Comparison of ENCODE assay signal across 19 cellular contexts in genomic region chr17:49487202-49487601, GRCh38. TPM values are rescaled to one million over a fixed set of nuclear protein-coding genes. Genes with fewer than 3 reads are reported as not detected.
DNase-seq lines count a peak whose midpoint lies in the region; ATAC-seq and TF ChIP-seq lines count a peak whose summit lies in the region.
"Had no signal": no experiment of that assay in that cellular context is flagged by ENCODE, and none has a peak within 500 bp of the region (broad histone marks: within the 10 kb centered on the region; RNA-seq: fewer than 3 reads in every experiment).

No MANE protein-coding gene starts in this region.

- H2AK5ac ChIP-seq in H9 (ENCODE audit: insufficient read length, low read length), result no peak overlapping the region

- H3K14ac ChIP-seq in H9 (ENCODE audit: insufficient read depth, low read length), result no peak overlapping the region

- no peaks in the 10 kb centered on the region for H4K20me1 ChIP-seq in H9 (ENCODE audit: control insufficient read depth, insufficient read depth, insufficient read length)

- H3K23ac ChIP-seq in H9 (ENCODE audit: insufficient read length, low read depth, low read length), result no peak overlapping the region

- no peaks in the 10 kb centered on the region for H3K27me3 ChIP-seq in H9 (ENCODE audit: insufficient read depth, low read length)
- no peaks in the 10 kb centered on the region for H3K27me3 ChIP-seq in Panc1 (ENCODE audit: control insufficient read depth, insufficient read depth, low read length)

- peaks cover 51 to 71% of the 10 kb centered on the region in 2 experiments for H3K4me1 Mint-ChIP-seq in H9
- H3K4me1 Mint-ChIP-seq in stimulated activated memory B cell treated with anti-CD40 and anti-IgM and Interleukin-4, amounts not matched to agents 10 μg/mL and 1 μg/mL and 100 μg/mL, for 72 hours, result peaks cover 17% of the 10 kb centered on the region

- CTCF ChIA-PET in Panc1 (lab: Charles Lee), result no interaction called here

- no peak overlapping the region for H4K5ac ChIP-seq in H9 (ENCODE audit: insufficient read length, low read depth, low read length)

- H4K8ac ChIP-seq in H9 (replicated peaks; ENCODE audit: insufficient read length, low read depth, low read length), result no peak overlapping the region

- H3K18ac ChIP-seq in H9 (ENCODE audit: insufficient read length, low read depth, low read length), result no peak overlapping the region

- no peak overlapping the region for H2BK5ac ChIP-seq in H9 (ENCODE audit: insufficient read length, low read length)

- no peaks in the 10 kb centered on the region; a peak in 1 of 7 replicates for H3K36me3 Mint-ChIP-seq in H9 (ENCODE audit: insufficient read depth in 1 of 3, low read depth in 3 of 3)
- no peaks in the 10 kb centered on the region for H3K36me3 Mint-ChIP-seq in stimulated activated memory B cell treated with anti-CD40 and anti-IgM and Interleukin-4, amounts not matched to agents 10 μg/mL and 1 μg/mL and 100 μg/mL, for 72 hours
- H3K36me3 Mint-ChIP-seq: CD8-positive, alpha-beta T cell had no signal

- H3K9ac ChIP-seq in H9 (ENCODE audit: extremely low read depth, insufficient read length, low read length), result no peak overlapping the region

- no peak overlapping the region for H2BK20ac ChIP-seq in H9 (ENCODE audit: low read depth, low read length, poor library complexity, severe bottlenecking)

- no peak overlapping the region for H2BK120ac ChIP-seq in H9 (ENCODE audit: low read depth, low read length, poor library complexity, severe bottlenecking)

- no peak overlapping the region for H2AFZ ChIP-seq in H9 (ENCODE audit: low read length)

- no peak overlapping the region for H3T11ph ChIP-seq in H9 (ENCODE audit: low read length)

- no peak overlapping the region for H3K27ac Mint-ChIP-seq in H9
- no peak overlapping the region for H3K27ac Mint-ChIP-seq in stimulated activated memory B cell treated with anti-CD40 and anti-IgM and Interleukin-4, amounts not matched to agents 10 μg/mL and 1 μg/mL and 100 μg/mL, for 72 hours
- H3K27ac Mint-ChIP-seq: CD8-positive, alpha-beta T cell had no signal

- H3K79me2 ChIP-seq in H9 (ENCODE audit: insufficient read depth, low read length), result no peaks in the 10 kb centered on the region

- intact Hi-C loops in Panc1 (cut with micrococcal nuclease; ENCODE audit: unreplicated experiment) (no loop called here), sciatic nerve (cut with DNase I) (no loop called here)

- WGBS in H9 (ENCODE audit: extremely low coverage, insufficient read length, low lambda C conversion rate), result no CpG with 5 or more reads among the region's 9 CpGs

- H3K23me2 ChIP-seq in H9 (ENCODE audit: insufficient read length, low read depth, low read length, poor library complexity, severe bottlenecking), result no peaks in the 10 kb centered on the region

- H3K4me3 ChIP-seq in Panc1 (ENCODE audit: low read depth in 2 of 2, low read length in 2 of 2), result no peak overlapping the region

- H3K4me1 ChIP-seq in H9 (ENCODE audit: insufficient read depth, low read length) (peaks cover 7% of the 10 kb centered on the region; the same call in 1 of the 2 replicates), Panc1 (ENCODE audit: control insufficient read depth, insufficient read depth, low read length) (no peaks in the 10 kb centered on the region)

- DNase-seq in H9 (peak; percentile 67), Panc1 (ENCODE audit: low read depth, low spot score) (no peak), iPS-NIHi11 (ENCODE audit: low spot score) (peak; percentile 43), sciatic nerve (ENCODE audit: low spot score) (peak; percentile 42), midbrain (lab: John Stamatoyannopoulos, UW) (no peak), anterior cingulate cortex (lab: John Stamatoyannopoulos, UW) (no peak)
- DNase-seq: C1 segment of cervical spinal cord; Calu3; CD8-positive, alpha-beta T cell; DMS153; Karpas-422; NCI-H1417; NCI-H1694 treated with DMSO at 0.1 percent for 48 hours; NCI-H2081 treated with DMSO at 0.1 percent for 48 hours; NCI-H446; NCI-H526 treated with DMSO at 0.1 percent for 48 hours; OCI-M1; SHP77 had no signal

- H3K9me3 ChIP-seq in H9 (ENCODE audit: control insufficient read depth, low read depth, low read length) (no peaks in the 10 kb centered on the region), Panc1 (ENCODE audit: control insufficient read depth, insufficient read depth, low read depth, low read length) (no peaks in the 10 kb centered on the region)

- no peaks in the 10 kb centered on the region for H3K79me1 ChIP-seq in H9 (ENCODE audit: insufficient read depth, low read depth, low read length, poor library complexity, severe bottlenecking)

- no peak overlapping the region for H3K56ac ChIP-seq in H9 (ENCODE audit: insufficient read length, low read depth, low read length)

- no peaks in the 10 kb centered on the region for H3K9me3 Mint-ChIP-seq in H9
- no peaks in the 10 kb centered on the region for H3K9me3 Mint-ChIP-seq in stimulated activated memory B cell treated with anti-CD40 and anti-IgM and Interleukin-4, amounts not matched to agents 10 μg/mL and 1 μg/mL and 100 μg/mL, for 72 hours
- H3K9me3 Mint-ChIP-seq: CD8-positive, alpha-beta T cell had no signal

- in situ Hi-C loops in Panc1 (cut with HindIII; ENCODE audit: low pct_unique_long_range_greater_than_20kb, low sequenced_read_pairs), result no loop called here

- peak; percentile 35; the same call in 1 of the 2 replicates for ATAC-seq in Panc1
- no peak for ATAC-seq in sciatic nerve
- ATAC-seq in stimulated activated memory B cell treated with anti-CD40 and anti-IgM and Interleukin-4, amounts not matched to agents 10 μg/mL and 1 μg/mL and 100 μg/mL, for 72 hours, result no peak
- ATAC-seq: CD8-positive, alpha-beta T cell had no signal

- H3K4me3 Mint-ChIP-seq in H9, result no peak overlapping the region; a peak in 1 of 5 replicates
- no peak overlapping the region for H3K4me3 Mint-ChIP-seq in stimulated activated memory B cell treated with anti-CD40 and anti-IgM and Interleukin-4, amounts not matched to agents 10 μg/mL and 1 μg/mL and 100 μg/mL, for 72 hours
- H3K4me3 Mint-ChIP-seq: CD8-positive, alpha-beta T cell had no signal

- no peak overlapping the region for H2BK12ac ChIP-seq in H9 (ENCODE audit: insufficient read length, low read depth, low read length)

- peaks cover 44% of the 10 kb centered on the region for H3K27me3 Mint-ChIP-seq in H9 (ENCODE audit: low read depth)
- H3K27me3 Mint-ChIP-seq in stimulated activated memory B cell treated with anti-CD40 and anti-IgM and Interleukin-4, amounts not matched to agents 10 μg/mL and 1 μg/mL and 100 μg/mL, for 72 hours, result peaks cover 90% of the 10 kb centered on the region

- BruUV-seq in Panc1 (replicated peaks; lab: Mats Ljungman, UMichigan), result no TSS peak

- no peak overlapping the region for H3K4ac ChIP-seq in H9 (ENCODE audit: low read depth, low read length)

- no peak overlapping the region for H2BK15ac ChIP-seq in H9 (ENCODE audit: low read depth, low read length)

- TF ChIP-seq CTCF in H9 (conservative IDR thresholded peaks at IDR 0.05) (peak; percentile 38; the same call in 2 of the 3 replicates), Panc1 (IDR thresholded peaks at IDR 0.05) (no peak)

- no peak overlapping the region for H3K27ac ChIP-seq in H9 (ENCODE audit: insufficient read length, low read depth, low read length)
- no peak overlapping the region for H3K27ac ChIP-seq in Panc1 (ENCODE audit: low read length)

- no peak overlapping the region for H3K4me2 ChIP-seq in H9 (ENCODE audit: insufficient read depth, insufficient read length, low read length)

- H4K91ac ChIP-seq in H9 (ENCODE audit: insufficient read length, low read depth, low read length), result no peak overlapping the region

- no peaks in the 10 kb centered on the region for H3K36me3 ChIP-seq in Panc1 (ENCODE audit: control insufficient read depth, insufficient read depth, low read length)

- POLR2A ChIA-PET in Panc1 (lab: Charles Lee), result no interaction called here

RNA-seq across cellular contexts. Expression of gene NGFR, which starts 7.9 kb away (rescaled TPM):
- total RNA-seq in H9 (2021) (9.6 and 10.9 TPM in 2 replicates), Panc1 (2021; ENCODE audit: unreplicated experiment) (1.6 TPM), sciatic nerve (291 TPM)
- polyA plus RNA-seq in Panc1 (2012; ENCODE audit: insufficient read length), result 0.75 TPM

Comparison
In these comparisons a context has a peak if more than half of its experiments do, and no peak if none do; other contexts are left out.
1. DNase-seq: peak in H9 (single experiment), iPS-NIHi11 (single experiment) and sciatic nerve (single experiment); none in Panc1 (single experiment), midbrain (single experiment) and anterior cingulate cortex (0 of 58).
2. RNA of gene NGFR, which starts 7.9 kb away (total RNA-seq): 291 TPM in sciatic nerve (single experiment); 9.6 to 10.9 TPM in H9 and 1.6 TPM in Panc1 (single experiment); every median in the first group is over 10 times any median in the second.